Comparison of ENCODE assay signal across 24 cellular contexts in genomic region chr20:7155282-7155681, GRCh38.
A peak's percentile ranks its signal among the peaks of the same experiment; 100 is the strongest.
DNase-seq lines count a peak whose midpoint lies in the region; ATAC-seq, FAIRE-seq and TF ChIP-seq lines count a peak whose summit lies in the region.
"Had no signal": no experiment of that assay in that cellular context is flagged by ENCODE, and none has a peak within 500 bp of the region (broad histone marks: within the 10 kb centered on the region; RNA-seq: fewer than 3 reads in every experiment).

No MANE protein-coding gene starts in this region.

- H3K4me3 ChIP-seq in bronchial epithelial cell (ENCODE audit: low read depth, low read length), result no peak overlapping the region
- H3K4me3 ChIP-seq: esophagus muscularis mucosa, skin epidermis had no signal

- ATAC-seq in GM18511 (IDR thresholded peaks at IDR 0.05; ENCODE audit: unreplicated experiment), result no peak
- ATAC-seq: activated CD4-positive, alpha-beta T cell treated with anti-CD3 and anti-CD28 coated beads for 36 hours; activated naive CD8-positive, alpha-beta T cell treated with anti-CD3 and anti-CD28 coated beads, Interleukin-2, amount 50 U/mL, for 24 hours; HCT116 had no signal

- no peaks in the 10 kb centered on the region for H3K27me3 ChIP-seq in bronchial epithelial cell (ENCODE audit: control insufficient read depth, insufficient read depth, low read length)
- H3K27me3 ChIP-seq: esophagus muscularis mucosa had no signal

- no peak for TF ChIP-seq CTCF in bronchial epithelial cell (IDR thresholded peaks at IDR 0.05; ENCODE audit: insufficient read depth, low read length, severe bottlenecking)
- no peak for TF ChIP-seq CTCF in D721Med (IDR thresholded peaks at IDR 0.05; ENCODE audit: insufficient read depth, missing control alignments)

- DNase-seq in DMS79 treated with DMSO at 0.1 percent for 48 hours (lab: John Stamatoyannopoulos, UW), result peak; percentile 57
- DNase-seq in NCI-H1436 (lab: John Stamatoyannopoulos, UW), result peak; percentile 65
- DNase-seq in NCI-H2196 treated with DMSO at 0.1 percent for 48 hours (lab: John Stamatoyannopoulos, UW; ENCODE audit: unreplicated experiment), result peak; percentile 63
- DNase-seq in bronchial epithelial cell (ENCODE audit: low read depth), result peak; percentile 73
- no peak for DNase-seq in activated T-cell treated with anti-CD3 and anti-CD28 coated beads, Interleukin-2, amount 50 U/mL, for 48 hours
- no peak for DNase-seq in D721Med (ENCODE audit: insufficient read length, low spot score)
- DNase-seq: activated CD4-positive, alpha-beta T cell treated with anti-CD3 and anti-CD28 coated beads for 36 hours; activated gamma-delta T cell; activated naive CD8-positive, alpha-beta T cell treated with anti-CD3 and anti-CD28 coated beads, Interleukin-2, amount 50 U/mL, for 24 hours; CD4-positive, CD25-positive, alpha-beta regulatory T cell; effector CD4-positive, alpha-beta T cell; foreskin melanocyte; naive B cell; NCI-H446; SK-N-SH; stimulated activated CD4-positive, alpha-beta T cell treated with anti-CD3 and anti-CD28 coated beads, Interleukin-1b, Interleukin-23, amount 100 ng/mL, for 48 hours; T-helper 2 cell; trophoblast cell had no signal

- FAIRE-seq in bronchial epithelial cell (lab: Jason Lieb, UNC) (no peak), D721Med (lab: Jason Lieb, UNC) (no peak)
- FAIRE-seq: GM12891, RCC 7860 had no signal

- H3K36me3 ChIP-seq in bronchial epithelial cell (ENCODE audit: control insufficient read depth, insufficient read depth, low read length), result no peaks in the 10 kb centered on the region
- H3K36me3 ChIP-seq: esophagus muscularis mucosa had no signal

Comparison
In these comparisons a context has a peak if more than half of its experiments do, and no peak if none do; other contexts are left out.
1. DNase-seq: peak in DMS79 treated with DMSO at 0.1 percent for 48 hours (single experiment), NCI-H1436 (single experiment), NCI-H2196 treated with DMSO at 0.1 percent for 48 hours (single experiment) and bronchial epithelial cell (single experiment); none in activated T-cell treated with anti-CD3 and anti-CD28 coated beads, Interleukin-2, amount 50 U/mL, for 48 hours (0 of 2) and D721Med (single experiment).